8 cellular contexts compared by ENCODE assay signal in the genomic region with DNA sequence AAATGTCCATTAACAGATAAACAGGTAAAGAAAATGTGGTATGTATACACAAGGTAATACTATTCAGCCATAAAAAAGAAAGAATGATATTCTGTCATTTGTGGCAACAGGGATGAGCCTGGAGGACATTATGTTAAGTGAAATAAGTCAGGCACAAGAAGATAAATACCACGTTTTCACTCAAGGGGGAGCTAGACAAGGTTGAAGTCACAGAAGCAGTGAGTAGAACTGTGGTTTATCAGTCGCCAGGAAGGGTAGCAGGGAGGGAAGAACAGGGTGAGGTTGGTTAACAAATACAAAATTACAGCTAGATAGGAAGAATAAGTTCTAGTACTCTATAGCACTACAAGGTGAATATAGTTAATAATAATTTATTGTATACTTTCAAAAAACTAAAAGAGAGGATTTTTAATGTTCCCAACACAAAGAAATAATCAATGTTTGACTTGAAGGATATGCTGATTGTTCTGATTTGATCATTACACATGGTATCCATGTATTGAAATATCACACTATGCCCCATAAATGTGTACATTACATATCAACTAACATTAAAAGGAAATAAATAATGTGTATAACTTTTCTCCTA. TPM values are rescaled to one million over a fixed set of nuclear protein-coding genes. Genes with fewer than 3 reads are reported as not detected.
DNase-seq lines count a peak whose midpoint lies in the region; ATAC-seq and TF ChIP-seq lines count a peak whose summit lies in the region.

No MANE protein-coding gene starts in this region.

- H3K27ac Mint-ChIP-seq in MCF 10A (ENCODE audit: low read depth, unreplicated experiment) = no peak overlapping the region
- H3K27ac Mint-ChIP-seq in memory B cell = no peak overlapping the region

- peak; percentile 82 for TF ChIP-seq CTCF in MCF 10A (IDR thresholded peaks at IDR 0.05; ENCODE audit: unreplicated experiment)

- H3K4me3 Mint-ChIP-seq in MCF 10A (ENCODE audit: unreplicated experiment) (no peak overlapping the region), memory B cell (no peak overlapping the region)

- H3K4me1 Mint-ChIP-seq in MCF 10A (ENCODE audit: insufficient read depth, unreplicated experiment) (no peaks in the 10 kb centered on the region), memory B cell (peaks cover 26% of the 10 kb centered on the region)

- TF ChIP-seq POLR2A in GM18505 (IDR thresholded peaks at IDR 0.05; ENCODE audit: borderline replicate concordance, extremely low read depth, insufficient read depth, insufficient read length) = no peak

- POLR2A ChIA-PET in MCF 10A (lab: Yijun Ruan, JAX) = no interaction called here

- H3K9me3 Mint-ChIP-seq in MCF 10A (ENCODE audit: unreplicated experiment) = no peaks in the 10 kb centered on the region
- H3K9me3 Mint-ChIP-seq in memory B cell = no peaks in the 10 kb centered on the region

- ATAC-seq in GM18505 (IDR thresholded peaks at IDR 0.05; ENCODE audit: unreplicated experiment) (peak; percentile 78), HG03196 (IDR thresholded peaks at IDR 0.05; ENCODE audit: unreplicated experiment) (peak; percentile 85), memory B cell (ENCODE audit: low read depth) (peak; percentile 87), GM21390 (IDR thresholded peaks at IDR 0.05; ENCODE audit: unreplicated experiment) (no peak)

- intact Hi-C loops in MCF 10A (cut with micrococcal nuclease) = loop anchor here (1.0 kb wide), 2 partner anchors 367 to 371 kb away; no protein-coding TSS in a partner anchor

- DNase-seq in Caki2 (ENCODE audit: low read depth) (peak; percentile 25), NOMO-1 (lab: John Stamatoyannopoulos, UW; ENCODE audit: unreplicated experiment in 2 of 2) (peak; percentile 38 to 55), MCF 10A (ENCODE audit: unreplicated experiment) (peak; percentile 80), memory B cell (ENCODE audit: low spot score in 2 of 2) (peak in 1 of 2 donors; percentile 74), dedifferentiated amniotic fluid mesenchymal stem cell (ENCODE audit: extremely low spot score) (no peak)

- H3K36me3 Mint-ChIP-seq in MCF 10A (ENCODE audit: insufficient read depth, unreplicated experiment) (no peaks in the 10 kb centered on the region), memory B cell (peaks cover 12% of the 10 kb centered on the region)

- in situ Hi-C loops in Caki2 (cut with HindIII; ENCODE audit: low pct_unique_long_range_greater_than_20kb, low sequenced_read_pairs) = no loop called here

- BruUV-seq in MCF 10A (replicated peaks; lab: Mats Ljungman, UMichigan) = no TSS peak

- no peaks in the 10 kb centered on the region for H3K27me3 Mint-ChIP-seq in MCF 10A (ENCODE audit: insufficient read depth, unreplicated experiment)
- no peaks in the 10 kb centered on the region for H3K27me3 Mint-ChIP-seq in memory B cell

- CTCF ChIA-PET in MCF 10A (lab: Yijun Ruan, JAX) = interaction anchor here (0.6 to 2.4 kb wide), 11 partner anchors 10 to 835 kb away, joined by 3 to 14 read pairs (median 5); no protein-coding TSS in a partner anchor

RNA-seq across cellular contexts. Expression of a gene that starts 21.1 kb away (rescaled TPM):
- total RNA-seq in Caki2 (2014; rRNA removed; shearing (Covaris generic); ENCODE audit: low replicate concordance) = 15.8 and 27.4 TPM in 2 replicates
- total RNA-seq in MCF 10A (2022) = 6.2 and 6.5 TPM in 2 replicates

RNA-seq across cellular contexts. Expression of a gene that starts 21.2 kb away (rescaled TPM):
- 16.0 and 17.0 TPM in 2 replicates for total RNA-seq in Caki2 (2014; rRNA removed; shearing (Covaris generic); ENCODE audit: low replicate concordance)
- 14.0 and 16.4 TPM in 2 replicates for total RNA-seq in MCF 10A (2022)
